In the genomic region with DNA sequence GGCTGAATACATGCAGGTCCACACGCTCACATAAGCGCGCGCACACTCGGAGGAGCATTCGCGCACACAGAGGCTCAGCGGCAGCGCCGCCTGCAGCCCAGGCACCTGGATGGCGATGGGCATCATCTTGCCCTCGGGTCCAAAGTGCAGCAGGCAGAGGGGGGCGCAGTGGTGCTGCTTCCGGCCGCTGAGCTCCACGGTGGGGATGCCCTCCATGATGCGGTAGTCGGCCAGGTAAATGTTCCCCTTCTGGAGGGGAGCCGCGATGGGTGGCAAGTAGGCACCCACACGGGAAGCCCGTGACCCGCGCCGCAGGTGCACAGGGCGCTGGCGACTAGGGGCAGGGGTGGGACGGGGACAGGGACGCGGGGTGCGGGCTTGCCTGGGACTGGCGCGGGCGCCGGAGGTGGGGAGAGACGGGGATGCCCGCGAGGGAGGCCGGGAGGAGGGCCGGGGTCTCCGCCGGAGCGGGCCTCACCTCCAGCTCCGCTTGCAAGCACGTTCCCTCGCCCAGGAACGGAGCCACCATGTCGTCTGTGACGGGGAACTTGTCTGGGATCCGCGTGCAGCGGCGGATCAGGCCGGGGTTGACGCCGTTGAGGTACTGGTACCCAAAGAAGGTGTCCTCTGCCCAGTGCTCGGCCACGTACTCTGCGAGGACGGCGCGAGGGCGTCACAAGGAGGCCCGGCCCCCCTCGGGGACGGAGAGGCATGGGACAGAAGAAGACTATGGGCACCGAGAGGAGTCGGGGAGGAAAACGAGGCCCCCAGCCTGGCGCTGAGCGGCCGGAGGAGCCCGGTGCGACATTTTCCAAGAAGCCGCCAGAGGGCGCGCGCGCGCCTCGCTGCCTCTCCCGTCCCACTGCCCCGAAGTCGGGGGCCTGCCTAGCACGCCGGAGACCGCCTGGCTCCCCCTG, we compare ENCODE assay signal across 8 cellular contexts. TPM values are rescaled to one million over a fixed set of nuclear protein-coding genes. Genes with fewer than 3 reads are reported as not detected.
A peak's percentile ranks its signal among the peaks of the same experiment; 100 is the strongest.
DNase-seq lines count a peak whose midpoint lies in the region; ATAC-seq and TF ChIP-seq lines count a peak whose summit lies in the region.

No MANE protein-coding gene starts in this region.

- peaks cover 15% of the 10 kb centered on the region for H3K4me1 Mint-ChIP-seq in T-helper 17 cell

- peak overlapping the region; percentile 63 for H3K27ac Mint-ChIP-seq in T-helper 17 cell

- TF ChIP-seq CTCF in GM20000 (IDR thresholded peaks at IDR 0.05; ENCODE audit: extremely low read depth, missing control alignments) (peak; percentile 76), ascending aorta (IDR thresholded peaks at IDR 0.05) (peak; percentile 70 to 94 (median 93)), hepatocyte (IDR thresholded peaks at IDR 0.05; ENCODE audit: poor library complexity) (peak; percentile 88), retinal pigment epithelial cell (conservative IDR thresholded peaks at IDR 0.05; ENCODE audit: low read depth, low read length) (peak; percentile 76)

- DNase-seq in AML-193 (lab: John Stamatoyannopoulos, UW) (peak; percentile 6 to 27), GM20000 (ENCODE audit: low spot score) (peak; percentile 94), MV-4-11 (lab: John Stamatoyannopoulos, UW) (peak; percentile 26), T-helper 17 cell (peak; percentile 67 to 74 (median 69)), ascending aorta (ENCODE audit: low spot score in 2 of 2) (peak in 1 of 2 donors; percentile 75), hepatocyte (ENCODE audit: low spot score) (peak; percentile 87), retinal pigment epithelial cell (ENCODE audit: low read depth) (no peak)

- WGBS in hepatocyte (ENCODE audit: low lambda C conversion rate, missing lambda C conversion rate) = 2% methylated on average over 54 of the region's 87 CpGs

- H3K4me3 Mint-ChIP-seq in T-helper 17 cell = peak overlapping the region; percentile 93

- H3K4me2 ChIP-seq in hepatocyte = peak overlapping the region; percentile 97

- H3K9me2 ChIP-seq in hepatocyte (replicated peaks; ENCODE audit: insufficient read depth) = no peaks in the 10 kb centered on the region

- H3K4me3 ChIP-seq in ascending aorta (peak overlapping the region; percentile 43 to 60), hepatocyte (peak overlapping the region; percentile 50), retinal pigment epithelial cell (ENCODE audit: low read length) (peak overlapping the region; percentile 42)

- intact Hi-C loops in ascending aorta (cut with DNase I) = loop anchor here (5.0 kb wide), 1 partner anchor 38 kb away; a partner anchor contains a TSS

- peaks cover 5% of the 10 kb centered on the region for H3K36me3 Mint-ChIP-seq in T-helper 17 cell (ENCODE audit: low read depth)

- H3K27ac ChIP-seq in ascending aorta (no peak overlapping the region), hepatocyte (peak overlapping the region; percentile 48)

- H3K79me2 ChIP-seq in hepatocyte = no peaks in the 10 kb centered on the region

- H3K36me3 ChIP-seq in ascending aorta = no peaks in the 10 kb centered on the region
- H3K36me3 ChIP-seq in hepatocyte (replicated peaks; ENCODE audit: insufficient read depth, low read depth) = no peaks in the 10 kb centered on the region

- no peaks in the 10 kb centered on the region for H3K9me3 ChIP-seq in T-helper 17 cell (ENCODE audit: control insufficient read depth, low read length, poor library complexity, severe bottlenecking)
- no peaks in the 10 kb centered on the region for H3K9me3 ChIP-seq in ascending aorta
- H3K9me3 ChIP-seq in hepatocyte (ENCODE audit: low read depth) = no peaks in the 10 kb centered on the region

- H3K27me3 ChIP-seq in ascending aorta (no peaks in the 10 kb centered on the region), hepatocyte (peaks cover 16% of the 10 kb centered on the region)

- peak overlapping the region; percentile 84 for H2AFZ ChIP-seq in hepatocyte

- H3K27me3 Mint-ChIP-seq in T-helper 17 cell = peaks cover 13% of the 10 kb centered on the region

- peaks cover 0 to 11% of the 10 kb centered on the region in 2 donors for H3K4me1 ChIP-seq in ascending aorta
- peaks cover 5% of the 10 kb centered on the region for H3K4me1 ChIP-seq in hepatocyte (ENCODE audit: insufficient read depth)

- peak; percentile 83 for ATAC-seq in T-helper 17 cell
- no peak for ATAC-seq in GM19035 (IDR thresholded peaks at IDR 0.05; ENCODE audit: unreplicated experiment)

- no peaks in the 10 kb centered on the region for H4K20me1 ChIP-seq in hepatocyte (ENCODE audit: insufficient read depth, poor library complexity, severe bottlenecking)

RNA-seq across cellular contexts. Expression of a gene that starts 8.0 kb away (rescaled TPM):
- total RNA-seq in T-helper 17 cell = not detected
- not detected for total RNA-seq in ascending aorta
- 0.52 and 2.0 TPM in 2 replicates for total RNA-seq in hepatocyte
- polyA plus RNA-seq in hepatocyte = 0.22 and 1.8 TPM in 2 replicates

RNA-seq across cellular contexts. Expression of a gene that starts 38.8 kb away (rescaled TPM):
- not detected for total RNA-seq in T-helper 17 cell
- not detected for total RNA-seq in ascending aorta
- total RNA-seq in hepatocyte = 0.48 and 0.77 TPM in 2 replicates
- polyA plus RNA-seq in hepatocyte = 1.5 and 2.6 TPM in 2 replicates

RNA-seq across cellular contexts. Expression of a gene that starts 40.7 kb away (rescaled TPM):
- total RNA-seq in T-helper 17 cell (not detected), ascending aorta (2.3 TPM), hepatocyte (5.7 and 6.7 TPM in 2 replicates)
- 26.0 and 26.1 TPM in 2 replicates for polyA plus RNA-seq in hepatocyte

RNA-seq across cellular contexts. Expression of a gene that starts 44.4 kb away (rescaled TPM):
- not detected for total RNA-seq in T-helper 17 cell
- total RNA-seq in ascending aorta = not detected
- not detected in 2 replicates for total RNA-seq in hepatocyte
- not detected in 2 replicates for polyA plus RNA-seq in hepatocyte
